ENCODE assay signal across 8 cellular contexts in genomic region chr9:35162605-35163315, GRCh38. TPM values are rescaled to one million over a fixed set of nuclear protein-coding genes. Genes with fewer than 3 reads are reported as not detected.
DNase-seq lines count a peak whose midpoint lies in the region; ATAC-seq, FAIRE-seq and TF ChIP-seq lines count a peak whose summit lies in the region.

No MANE protein-coding gene starts in this region.

- H4K20me1 ChIP-seq in OCI-LY7 (ENCODE audit: insufficient read depth, low read length): no peaks in the 10 kb centered on the region
- no peaks in the 10 kb centered on the region for H4K20me1 ChIP-seq in neural cell (ENCODE audit: insufficient read depth)

- BruUV-seq in OCI-LY7 (replicated peaks; lab: Mats Ljungman, UMichigan): no TSS peak

- POLR2A ChIA-PET in OCI-LY7 (lab: Charles Lee): interaction anchor here (0.9 to 1.7 kb wide), 3 partner anchors 26 to 79 kb away, joined by 3 read pairs; no protein-coding TSS in a partner anchor

- ATAC-seq in GM19463 (IDR thresholded peaks at IDR 0.05; ENCODE audit: unreplicated experiment): no peak
- no peak for ATAC-seq in sciatic nerve

- DNase-seq in GM19239 (ENCODE audit: insufficient read length, low spot score) (no peak), OCI-LY7 (ENCODE audit: low spot score) (peak; percentile 11), NCI-H146 (lab: John Stamatoyannopoulos, UW) (no peak), sciatic nerve (ENCODE audit: low spot score) (no peak)
- DNase-seq in stimulated activated CD8-positive, alpha-beta memory T cell treated with anti-CD3 and anti-CD28 coated beads, Interleukin-4, amount 100 ng/mL, for 48 hours: no peak

- H3K9ac ChIP-seq in endocrine pancreas (ENCODE audit: control insufficient read depth, insufficient read depth, low read length): peak overlapping the region; percentile 95
- H3K9ac ChIP-seq in neural cell (ENCODE audit: low read length): peak overlapping the region; percentile 75

- H3K9me3 ChIP-seq in OCI-LY7 (ENCODE audit: low read length): no peaks in the 10 kb centered on the region
- no peaks in the 10 kb centered on the region for H3K9me3 ChIP-seq in endocrine pancreas (ENCODE audit: control insufficient read depth, low read length)
- H3K9me3 ChIP-seq in neural cell (ENCODE audit: low read length): no peaks in the 10 kb centered on the region

- TF ChIP-seq EP300 in neural cell (conservative IDR thresholded peaks at IDR 0.05; ENCODE audit: poor library complexity, severe bottlenecking): no peak

- FAIRE-seq in GM19239 (lab: Jason Lieb, UNC): peak; percentile 70

- no peaks in the 10 kb centered on the region for H3K9me2 ChIP-seq in OCI-LY7 (ENCODE audit: insufficient read depth, low read length)
- no peaks in the 10 kb centered on the region for H3K9me2 ChIP-seq in neural cell (ENCODE audit: insufficient read depth, low read length)

- CTCF ChIA-PET in OCI-LY7 (lab: Charles Lee; ENCODE audit: unreplicated experiment): interaction anchor here (0.6 kb wide), 1 partner anchor 281 kb away, joined by 3 read pairs; no protein-coding TSS in a partner anchor

- H3K36me3 ChIP-seq in OCI-LY7 (ENCODE audit: insufficient read depth, low read length) (no peaks in the 10 kb centered on the region), endocrine pancreas (ENCODE audit: control insufficient read depth, insufficient read depth, low read length) (no peaks in the 10 kb centered on the region), neural cell (ENCODE audit: insufficient read depth, low read length) (no peaks in the 10 kb centered on the region)

- H3F3A ChIP-seq in neural cell (ENCODE audit: insufficient read depth, low read length, poor library complexity, severe bottlenecking): no peaks in the 10 kb centered on the region

- no peak for TF ChIP-seq CTCF in OCI-LY7 (conservative IDR thresholded peaks at IDR 0.05; ENCODE audit: low read length)
- TF ChIP-seq CTCF in neural cell (IDR thresholded peaks at IDR 0.05; ENCODE audit: poor library complexity, severe bottlenecking): no peak

- TF ChIP-seq RAD21 in neural cell (conservative IDR thresholded peaks at IDR 0.05): no peak

- H3K27ac ChIP-seq in OCI-LY7 (ENCODE audit: low read depth, low read length, poor library complexity, severe bottlenecking) (no peak overlapping the region), neural cell (ENCODE audit: low read length) (peak overlapping the region; percentile 70)

- H3K4me1 ChIP-seq in OCI-LY7 (ENCODE audit: insufficient read depth, low read length, poor library complexity, severe bottlenecking) (peaks cover 32% of the 10 kb centered on the region), endocrine pancreas (ENCODE audit: control insufficient read depth, insufficient read depth, low read length) (peaks cover 6% of the 10 kb centered on the region)

- H2AFZ ChIP-seq in OCI-LY7 (ENCODE audit: low read length) (peak overlapping the region; percentile 94), neural cell (ENCODE audit: low read depth, low read length) (peak overlapping the region; percentile 84)

- H3K79me2 ChIP-seq in OCI-LY7 (ENCODE audit: insufficient read depth, low read depth, low read length) (no peaks in the 10 kb centered on the region), neural cell (replicated peaks; ENCODE audit: insufficient read depth, low read length) (peaks cover 29% of the 10 kb centered on the region)

- H3K27me3 ChIP-seq in endocrine pancreas (ENCODE audit: control insufficient read depth, insufficient read depth, low read length) (no peaks in the 10 kb centered on the region), neural cell (ENCODE audit: insufficient read depth, low read depth, low read length) (no peaks in the 10 kb centered on the region)

- H3K4me2 ChIP-seq in OCI-LY7 (ENCODE audit: low read length) (peak overlapping the region; percentile 73), neural cell (ENCODE audit: low read length) (peak overlapping the region; percentile 96)

- H3K4me3 ChIP-seq in OCI-LY7 (ENCODE audit: low read depth, low read length, poor library complexity, severe bottlenecking): peak overlapping the region; percentile 79
- H3K4me3 ChIP-seq in endocrine pancreas (ENCODE audit: control insufficient read depth, insufficient read depth, low read length): peak overlapping the region; percentile 98
- H3K4me3 ChIP-seq in neural cell (ENCODE audit: low read length): peak overlapping the region; percentile 96

- intact Hi-C loops in OCI-LY7 (cut with micrococcal nuclease; ENCODE audit: unreplicated experiment): loop anchor here (1.0 to 5.0 kb wide), 2 partner anchors 46 to 175 kb away; partner anchors contain the start of gene DNAJB5
- intact Hi-C loops in sciatic nerve (cut with DNase I): no loop called here

TF ChIP-seq in neural cell, 6 proteins besides CTCF, POLR2A, EP300 and RAD21:
- TF ChIP-seq SMC3 (conservative IDR thresholded peaks at IDR 0.05; ENCODE audit: poor library complexity) (no peak), REST (IDR thresholded peaks at IDR 0.05; ENCODE audit: borderline replicate concordance) (no peak), EZH2 (IDR thresholded peaks at IDR 0.05; ENCODE audit: borderline replicate concordance, insufficient read depth, low read length, poor library complexity, severe bottlenecking) (no peak), MXI1 (conservative IDR thresholded peaks at IDR 0.05; ENCODE audit: poor library complexity, severe bottlenecking) (no peak), POLR2AphosphoS5 (IDR thresholded peaks at IDR 0.05) (no peak), TAF1 (IDR thresholded peaks at IDR 0.05; ENCODE audit: low read depth) (no peak)
TF ChIP-seq in neural cell: peak in this region for 0.

RNA-seq across cellular contexts. Expression of gene UNC13B, which starts 1.0 kb away (rescaled TPM):
- 1.7 and 4.8 TPM in 2 replicates for total RNA-seq in OCI-LY7 (2014; rRNA removed; shearing (Covaris generic))
- total RNA-seq in OCI-LY7 (2022) (5.8 and 6.6 TPM in 2 replicates), sciatic nerve (36.2 TPM)
- polyA plus RNA-seq in neural cell: 37.2 and 42.6 TPM in 2 replicates
- 55.3 and 56.3 TPM in 2 replicates for polyA minus RNA-seq in neural cell

RNA-seq across cellular contexts. Expression of gene ATOSB, which starts 47.1 kb away (rescaled TPM):
- 1.4 and 1.5 TPM in 2 replicates for total RNA-seq in OCI-LY7 (2014; rRNA removed; shearing (Covaris generic))
- total RNA-seq in OCI-LY7 (2022) (4.7 and 6.1 TPM in 2 replicates), sciatic nerve (15.9 TPM)
- polyA plus RNA-seq in neural cell: 28.9 and 34.1 TPM in 2 replicates
- polyA minus RNA-seq in neural cell: 21.2 and 23.7 TPM in 2 replicates

RNA-seq across cellular contexts. Expression of gene STOML2, which starts 59.8 kb away (rescaled TPM):
- 152 and 158 TPM in 2 replicates for total RNA-seq in OCI-LY7 (2014; rRNA removed; shearing (Covaris generic))
- total RNA-seq in OCI-LY7 (2022): 139 and 155 TPM in 2 replicates
- polyA plus RNA-seq in neural cell: 98.3 and 98.5 TPM in 2 replicates
- 41.6 and 47.2 TPM in 2 replicates for polyA minus RNA-seq in neural cell
- 48.5 TPM for total RNA-seq in sciatic nerve
